1 cellular context compared by ENCODE assay signal in the genomic region with DNA sequence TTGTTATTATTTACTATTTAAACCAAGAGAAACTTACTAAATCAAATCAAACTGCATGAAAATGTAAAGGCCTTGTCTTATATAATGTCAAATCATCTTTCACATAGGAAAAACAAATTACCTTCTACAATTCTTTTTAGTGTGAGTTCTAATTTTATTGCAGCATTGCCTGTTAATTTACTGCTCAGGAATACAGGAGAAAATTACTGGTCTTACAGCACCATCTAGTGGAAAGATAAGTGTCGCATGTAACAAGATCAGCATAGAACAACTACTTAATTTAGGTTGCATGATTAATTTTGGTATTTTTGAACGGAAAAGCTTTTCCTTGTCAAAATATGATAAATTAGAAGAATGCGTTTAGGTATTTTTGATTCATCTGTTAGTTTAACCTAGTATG.
TF ChIP-seq lines count a peak whose summit lies in the region.

No MANE protein-coding gene starts in this region.

TF ChIP-seq in IMR-90, 13 proteins besides CTCF, POLR2A, EP300 and RAD21 (continued from another document):
- TF ChIP-seq SMC3 (IDR thresholded peaks at IDR 0.05; ENCODE audit: low read depth, low read length) = peak; percentile 55
